35 cellular contexts compared by ENCODE assay signal in the genomic region with DNA sequence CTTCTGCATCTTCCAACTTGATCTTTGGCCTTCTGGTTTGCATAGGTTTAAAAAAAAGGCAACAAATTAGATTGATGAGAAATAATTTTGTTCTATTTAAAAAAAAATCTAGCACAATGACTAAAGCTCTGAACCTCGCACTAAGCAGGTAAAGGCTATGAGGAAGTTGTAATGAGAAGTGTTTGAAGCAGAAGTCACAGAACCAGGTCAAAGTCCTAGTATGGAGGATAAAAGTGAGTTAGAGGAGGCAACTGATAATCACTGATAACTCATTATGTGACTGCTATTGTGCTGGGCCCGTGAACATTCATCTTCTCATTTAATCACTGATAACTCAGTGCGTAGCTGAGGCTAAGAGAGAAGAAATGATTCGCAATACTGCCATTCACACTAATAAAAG. TPM values are rescaled to one million over a fixed set of nuclear protein-coding genes. Genes with fewer than 3 reads are reported as not detected.
"Had no signal": no experiment of that assay in that cellular context is flagged by ENCODE, and none has a peak within 500 bp of the region (broad histone marks: within the 10 kb centered on the region; RNA-seq: fewer than 3 reads in every experiment).

No MANE protein-coding gene starts in this region.

- H3K27ac ChIP-seq: adrenal gland, ascending aorta, breast epithelium, cardiac muscle cell, colonic mucosa, epithelial cell of prostate, esophagus squamous epithelium, gastroesophageal sphincter, VCaP had no signal

- H3K4me1 ChIP-seq: ascending aorta, breast epithelium, colonic mucosa, esophagus squamous epithelium, gastroesophageal sphincter had no signal

- H3K27me3 ChIP-seq: adrenal gland, ascending aorta, breast epithelium, cardiac muscle cell, colonic mucosa, esophagus squamous epithelium, gastroesophageal sphincter had no signal

- ATAC-seq: activated T-cell treated with anti-CD3 and anti-CD28 coated beads, Interleukin-2, amount 50 U/mL, for 72 hours; gastroesophageal sphincter; WTC11 had no signal

- H3K4me3 ChIP-seq: adrenal gland, ascending aorta, breast epithelium, cardiac muscle cell, colonic mucosa, esophagus squamous epithelium, gastroesophageal sphincter had no signal

- H3K36me3 ChIP-seq: adrenal gland, ascending aorta, breast epithelium, cardiac muscle cell, colonic mucosa, esophagus squamous epithelium, gastroesophageal sphincter had no signal

- H3K9me3 ChIP-seq: adrenal gland, ascending aorta, breast epithelium, colonic mucosa, esophagus squamous epithelium, gastroesophageal sphincter had no signal

- DNase-seq: activated CD4-positive, alpha-beta memory T cell treated with anti-CD3 and anti-CD28 coated beads, Interleukin-2, amount 10 ng/mL, durations not matched to agents 7 days and 5 days; activated CD4-positive, alpha-beta T cell treated with anti-CD3 and anti-CD28 coated beads for 1 hour; activated CD4-positive, alpha-beta T cell treated with anti-CD3 and anti-CD28 coated beads for 4 hours; activated CD4-positive, alpha-beta T cell treated with anti-CD3 and anti-CD28 coated beads, Interleukin-2, amount 10 ng/mL, durations not matched to agents 7 days and 5 days; activated CD4-positive, alpha-beta T cell treated with anti-CD3 and anti-CD28 coated beads, Interleukin-2, amount 50 U/mL, for 4 hours; activated CD8-positive, alpha-beta memory T cell treated with anti-CD3 and anti-CD28 coated beads, Interleukin-2, amount 50 U/mL, for 48 hours; activated gamma-delta T cell; activated naive CD4-positive, alpha-beta T cell; activated naive CD4-positive, alpha-beta T cell treated with anti-CD3 and anti-CD28 coated beads, Interleukin-2, amount 10 ng/mL, durations not matched to agents 7 days and 5 days; activated T-cell treated with anti-CD3 and anti-CD28 coated beads for 4 hours; activated T-cell treated with anti-CD3 and anti-CD28 coated beads, Interleukin-2, amount 50 U/mL, for 24 hours; activated T-cell treated with anti-CD3 and anti-CD28 coated beads, Interleukin-2, amount 50 U/mL, for 72 hours; adrenal gland; amygdala; central memory CD4-positive, alpha-beta T cell; cerebellar nuclear complex; colonic mucosa; effector CD8-positive, alpha-beta T cell; esophagus squamous epithelium; foreskin melanocyte; T-helper 2 cell had no signal

RNA-seq across cellular contexts. Expression of a gene that starts 46.1 kb away (rescaled TPM):
- total RNA-seq: activated CD4-positive, alpha-beta memory T cell treated with anti-CD3 and anti-CD28 coated beads, Interleukin-2, amount 10 ng/mL, durations not matched to agents 7 days and 5 days; activated CD4-positive, alpha-beta T cell treated with anti-CD3 and anti-CD28 coated beads, Interleukin-2, amount 10 ng/mL, durations not matched to agents 7 days and 5 days; activated T-cell treated with anti-CD3 and anti-CD28 coated beads, Interleukin-2, amount 50 U/mL, for 72 hours; adrenal gland; ascending aorta; breast epithelium; cardiac muscle cell; colonic mucosa; dermis microvascular lymphatic vessel endothelial cell; endothelial cell of umbilical vein; esophagus squamous epithelium; fibroblast of lung; fibroblast of villous mesenchyme; gastroesophageal sphincter; glomerular endothelial cell; T-helper 1 cell treated with Interleukin-12 subunit alpha and Interleukin-12 subunit beta and Interleukin-4 antibody, amounts not matched to agents 30 ng/mL and 1 ng/mL, for 36 hours; WTC11 had no signal
- polyA plus RNA-seq: adrenal gland, cardiac muscle cell, endothelial cell of umbilical vein, esophagus, fibroblast of lung had no signal
